18 cellular contexts compared by ENCODE assay signal in genomic region chr10:15780353-15781135, GRCh38.
DNase-seq lines count a peak whose midpoint lies in the region; ATAC-seq and TF ChIP-seq lines count a peak whose summit lies in the region.
"Had no signal": no experiment of that assay in that cellular context is flagged by ENCODE, and none has a peak within 500 bp of the region (broad histone marks: within the 10 kb centered on the region; RNA-seq: fewer than 3 reads in every experiment).

No MANE protein-coding gene starts in this region.

- no peak overlapping the region for H3K4me3 ChIP-seq in cardiac fibroblast (replicated peaks in 1 of 2; ENCODE audit: low read depth in 2 of 2, low read length in 2 of 2)
- no peak overlapping the region for H3K4me3 ChIP-seq in heart left ventricle
- H3K4me3 ChIP-seq in testis = no peak overlapping the region
- H3K4me3 ChIP-seq: BLaER1, lung had no signal

- H3K9me3 Mint-ChIP-seq in activated naive CD4-positive, alpha-beta T cell treated with anti-CD3 and anti-CD28 coated beads, Interleukin-2, amount 10 ng/mL, durations not matched to agents 7 days and 5 days = peaks cover 2% of the 10 kb centered on the region

- intact Hi-C loops in heart left ventricle (cut with DNase I) = no loop called here
- intact Hi-C loops in testis (cut with DNase I; ENCODE audit: low total_unique reads) = no loop called here

- peak; percentile 62 to 73 (median 66) for ATAC-seq in heart left ventricle
- no peak for ATAC-seq in GM18511 (IDR thresholded peaks at IDR 0.05; ENCODE audit: unreplicated experiment)
- ATAC-seq: activated CD8-positive, alpha-beta T cell treated with anti-CD3 and anti-CD28 coated beads, Interleukin-2, amount 10 ng/mL, durations not matched to agents 7 days and 5 days; esophagus mucosa had no signal

- H3K36me3 Mint-ChIP-seq in activated naive CD4-positive, alpha-beta T cell treated with anti-CD3 and anti-CD28 coated beads, Interleukin-2, amount 10 ng/mL, durations not matched to agents 7 days and 5 days = peaks cover 54% of the 10 kb centered on the region

- no peak overlapping the region for H3K4me3 Mint-ChIP-seq in activated naive CD4-positive, alpha-beta T cell treated with anti-CD3 and anti-CD28 coated beads, Interleukin-2, amount 10 ng/mL, durations not matched to agents 7 days and 5 days
- H3K4me3 Mint-ChIP-seq: activated CD8-positive, alpha-beta T cell treated with anti-CD3 and anti-CD28 coated beads, Interleukin-2, amount 10 ng/mL, durations not matched to agents 7 days and 5 days; activated T-helper 1 cell treated with anti-CD3 and anti-CD28 coated beads, Interleukin-12 subunit alpha, Interleukin-12 subunit beta, Interleukin-2, Interleukin-4 antibody, amounts not matched to agents 30 ng/mL and 10 ng/mL and 1 ng/mL, durations not matched to agents 14 hours and 24 hours and 36 hours; nephron had no signal

- TF ChIP-seq POLR2A in heart left ventricle (IDR thresholded peaks at IDR 0.05) (no peak), testis (IDR thresholded peaks at IDR 0.05) (no peak)

- H3K27ac Mint-ChIP-seq in activated naive CD4-positive, alpha-beta T cell treated with anti-CD3 and anti-CD28 coated beads, Interleukin-2, amount 10 ng/mL, durations not matched to agents 7 days and 5 days = no peak overlapping the region
- H3K27ac Mint-ChIP-seq: activated CD8-positive, alpha-beta T cell treated with anti-CD3 and anti-CD28 coated beads, Interleukin-2, amount 10 ng/mL, durations not matched to agents 7 days and 5 days; activated T-helper 1 cell treated with anti-CD3 and anti-CD28 coated beads, Interleukin-12 subunit alpha, Interleukin-12 subunit beta, Interleukin-2, Interleukin-4 antibody, amounts not matched to agents 30 ng/mL and 10 ng/mL and 1 ng/mL, durations not matched to agents 14 hours and 24 hours and 36 hours had no signal

- no peaks in the 10 kb centered on the region for H3K27me3 Mint-ChIP-seq in activated naive CD4-positive, alpha-beta T cell treated with anti-CD3 and anti-CD28 coated beads, Interleukin-2, amount 10 ng/mL, durations not matched to agents 7 days and 5 days

- H3K4me1 Mint-ChIP-seq in activated naive CD4-positive, alpha-beta T cell treated with anti-CD3 and anti-CD28 coated beads, Interleukin-2, amount 10 ng/mL, durations not matched to agents 7 days and 5 days = no peaks in the 10 kb centered on the region
- H3K4me1 Mint-ChIP-seq: nephron had no signal

- WGBS in heart left ventricle, 4 donors = 54 to 57% (median 55%) methylated on average over 6 of the region's 6 CpGs
- WGBS in testis, 2 donors = 49 to 52% methylated on average over 6 of the region's 6 CpGs

- H3K36me3 ChIP-seq in heart left ventricle (peaks cover 0 to 60% (median 38%) of the 10 kb centered on the region in 9 donors), testis (ENCODE audit: low read depth, missing control alignments) (no peaks in the 10 kb centered on the region)

- CTCF ChIA-PET in activated naive CD4-positive, alpha-beta T cell treated with anti-CD3 and anti-CD28 coated beads, Interleukin-2, amount 10 ng/mL, durations not matched to agents 7 days and 5 days (lab: Charles Lee) = interaction anchor here (1.6 kb wide), 1 partner anchor 9 kb away, joined by 4 read pairs; no protein-coding TSS in a partner anchor

- H3K4me1 ChIP-seq in heart left ventricle (peaks cover 0 to 14% (median 7%) of the 10 kb centered on the region in 12 donors), testis (peaks cover 20% of the 10 kb centered on the region)
- H3K4me1 ChIP-seq: BLaER1 had no signal

- no peak for TF ChIP-seq CTCF in cardiac fibroblast (IDR thresholded peaks at IDR 0.05; ENCODE audit: low read depth, low read length)
- no peak for TF ChIP-seq CTCF in heart left ventricle (IDR thresholded peaks at IDR 0.05)
- no peak for TF ChIP-seq CTCF in testis (IDR thresholded peaks at IDR 0.05)

- DNase-seq in NCI-H1105 (lab: John Stamatoyannopoulos, UW) (peak; percentile 52), cardiac fibroblast (ENCODE audit: low read depth in 2 of 2) (peak; percentile 38 to 48), heart left ventricle (peak; percentile 46 to 76 (median 69)), testis (peak; percentile 84), HuH-7 (ENCODE audit: low spot score) (no peak), DMS 273 (lab: John Stamatoyannopoulos, UW; ENCODE audit: unreplicated experiment) (no peak)
- no peak for DNase-seq in activated naive CD4-positive, alpha-beta T cell treated with anti-CD3 and anti-CD28 coated beads, Interleukin-2, amount 10 ng/mL, durations not matched to agents 7 days and 5 days
- DNase-seq: activated CD8-positive, alpha-beta T cell treated with anti-CD3 and anti-CD28 coated beads, Interleukin-2, amount 10 ng/mL, durations not matched to agents 7 days and 5 days; NCI-H1694 treated with DMSO at 0.1 percent for 48 hours; retina had no signal

- H3K9me3 ChIP-seq in heart left ventricle (peaks cover 0 to 15% (median 2%) of the 10 kb centered on the region in 12 donors), testis (no peaks in the 10 kb centered on the region)

- H3K27ac ChIP-seq in heart left ventricle (peak overlapping the region in 4 of 12 donors; percentile 10 to 49 (median 18)), testis (peak overlapping the region; percentile 8 to 77)
- H3K27ac ChIP-seq: BLaER1, KMS-11, VCaP had no signal

- H3K27me3 ChIP-seq in heart left ventricle = no peaks in the 10 kb centered on the region
- H3K27me3 ChIP-seq in testis = no peaks in the 10 kb centered on the region
- H3K27me3 ChIP-seq: BLaER1 had no signal

Comparison
In these comparisons a context has a peak if more than half of its experiments do, and no peak if none do; other contexts are left out.
1. DNase-seq: peak in NCI-H1105 (single experiment), cardiac fibroblast (2 of 2), heart left ventricle (5 of 5) and testis (single experiment); none in activated naive CD4-positive, alpha-beta T cell treated with anti-CD3 and anti-CD28 coated beads, Interleukin-2, amount 10 ng/mL, durations not matched to agents 7 days and 5 days (single experiment), HuH-7 (single experiment) and DMS 273 (single experiment).